ENCODE assay signal across 28 cellular contexts in genomic region chr1:154705544-154705943, GRCh38.
"Had no signal": no experiment of that assay in that cellular context is flagged by ENCODE, and none has a peak within 500 bp of the region (broad histone marks: within the 10 kb centered on the region; RNA-seq: fewer than 3 reads in every experiment).

No MANE protein-coding gene starts in this region.

- H3K36me3 ChIP-seq: neural progenitor cell, ovary, spleen, stomach, thoracic aorta, thyroid gland, tibial nerve, upper lobe of left lung, vagina had no signal

- H3K9me3 Mint-ChIP-seq: naive thymus-derived CD4-positive, alpha-beta T cell; natural killer cell; nephron; neural progenitor cell; stimulated activated naive B cell treated with anti-CD40 and anti-IgM and Interleukin-4, amounts not matched to agents 10 μg/mL and 1 μg/mL and 100 μg/mL, for 72 hours had no signal

- DNase-seq: naive thymus-derived CD4-positive, alpha-beta T cell; natural killer cell; occipital lobe; ovary; posterior cingulate gyrus; psoas muscle; right cardiac atrium; spleen; stimulated activated CD4-positive, alpha-beta T cell treated with anti-CD3 and anti-CD28 coated beads, Interleukin-12 subunit alpha, Interleukin-12 subunit beta, amount 100 ng/mL, for 4 hours; stimulated activated CD4-positive, alpha-beta T cell treated with anti-CD3 and anti-CD28 coated beads, Interleukin-1b, Interleukin-23, amount 100 ng/mL, for 48 hours; stimulated activated CD4-positive, alpha-beta T cell treated with anti-CD3 and anti-CD28 coated beads, Interleukin-2, amount 100 ng/mL, for 48 hours; stimulated activated CD8-positive, alpha-beta memory T cell treated with anti-CD3 and anti-CD28 coated beads, Interleukin-4, amount 100 ng/mL, for 48 hours; stimulated activated naive B cell treated with anti-CD40 and anti-IgM and Interleukin-4, amounts not matched to agents 10 μg/mL and 1 μg/mL and 100 μg/mL, for 72 hours; stimulated activated naive CD4-positive, alpha-beta T cell treated with Interleukin-2 at 50 U/mL for 16 hours; stomach; thyroid gland; trophoblast cell; upper lobe of left lung had no signal

- H3K36me3 Mint-ChIP-seq: natural killer cell; stimulated activated naive B cell treated with anti-CD40 and anti-IgM and Interleukin-4, amounts not matched to agents 10 μg/mL and 1 μg/mL and 100 μg/mL, for 72 hours had no signal

- H3K4me1 ChIP-seq: parathyroid adenoma, stomach, thyroid gland, tibial nerve, upper lobe of left lung, vagina had no signal

- H3K4me3 Mint-ChIP-seq: naive thymus-derived CD4-positive, alpha-beta T cell; natural killer cell; nephron; neural progenitor cell; stimulated activated naive B cell treated with anti-CD40 and anti-IgM and Interleukin-4, amounts not matched to agents 10 μg/mL and 1 μg/mL and 100 μg/mL, for 72 hours had no signal

- H3K27ac Mint-ChIP-seq: naive thymus-derived CD4-positive, alpha-beta T cell; natural killer cell; nephron; neural progenitor cell; progenitor cell of endocrine pancreas; stimulated activated naive B cell treated with anti-CD40 and anti-IgM and Interleukin-4, amounts not matched to agents 10 μg/mL and 1 μg/mL and 100 μg/mL, for 72 hours had no signal

- H3K4me3 ChIP-seq: neural progenitor cell, ovary, psoas muscle, skin epidermis, smooth muscle cell, spleen, stomach, thoracic aorta, thyroid gland, tibial nerve, upper lobe of left lung, vagina had no signal

- H3K27me3 ChIP-seq: neural progenitor cell, ovary, thyroid gland, upper lobe of left lung, vagina had no signal

- H3K27ac ChIP-seq: neural progenitor cell, ovary, parathyroid adenoma, psoas muscle, skin epidermis, spleen, stomach, thoracic aorta, thyroid gland, tibial nerve, upper lobe of left lung, vagina had no signal

- H3K9me3 ChIP-seq: ovary, psoas muscle, spleen, stomach, thoracic aorta, thyroid gland, tibial nerve, upper lobe of left lung, vagina had no signal

- H3K4me1 Mint-ChIP-seq: naive thymus-derived CD4-positive, alpha-beta T cell; natural killer cell; nephron; stimulated activated naive B cell treated with anti-CD40 and anti-IgM and Interleukin-4, amounts not matched to agents 10 μg/mL and 1 μg/mL and 100 μg/mL, for 72 hours had no signal

- ATAC-seq: naive thymus-derived CD4-positive, alpha-beta T cell; natural killer cell; psoas muscle; right cardiac atrium; sciatic nerve; stimulated activated naive B cell treated with anti-CD40 and anti-IgM and Interleukin-4, amounts not matched to agents 10 μg/mL and 1 μg/mL and 100 μg/mL, for 72 hours had no signal
